ENCODE assay signal across 25 cellular contexts in the genomic region with DNA sequence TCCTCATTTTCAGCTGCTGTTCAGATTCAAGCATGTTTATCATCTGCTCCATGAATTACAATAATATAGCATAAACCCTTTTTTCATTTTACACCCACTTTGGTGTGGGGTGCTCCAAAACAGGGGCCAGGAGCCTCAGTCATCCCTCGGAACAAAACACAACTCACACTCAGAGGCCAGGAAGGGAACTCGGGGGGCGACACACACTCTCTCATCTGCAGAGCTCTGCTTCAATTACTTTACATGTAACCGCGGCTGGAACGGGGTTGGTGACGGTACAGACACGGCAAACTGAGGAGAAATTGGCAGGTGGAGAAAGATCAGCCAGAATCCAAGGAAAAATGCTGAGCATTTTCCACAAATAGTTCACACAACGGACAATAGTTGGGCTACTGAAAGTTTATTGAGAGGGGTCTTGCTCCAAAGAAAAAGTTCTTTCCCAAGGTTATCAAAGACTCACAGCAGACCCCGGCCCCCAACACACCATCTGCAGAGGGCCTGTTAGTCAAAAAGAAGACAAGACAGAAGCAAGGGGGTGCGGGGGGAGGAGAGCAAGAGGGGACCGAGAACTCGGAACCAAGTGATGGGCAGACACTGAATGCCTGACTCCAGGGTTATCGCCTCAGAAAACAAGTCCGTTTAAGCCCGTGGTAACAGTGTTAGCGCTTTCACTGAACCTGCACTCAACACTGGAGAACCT.
"Had no signal": no experiment of that assay in that cellular context is flagged by ENCODE, and none has a peak within 500 bp of the region (broad histone marks: within the 10 kb centered on the region; RNA-seq: fewer than 3 reads in every experiment).

No MANE protein-coding gene starts in this region.

- H3K36me3 Mint-ChIP-seq: activated CD4-positive, alpha-beta memory T cell treated with anti-CD3 and anti-CD28 coated beads for 36 hours; activated naive CD4-positive, alpha-beta T cell treated with anti-CD3 and anti-CD28 coated beads, Interleukin-2, amount 10 ng/mL, durations not matched to agents 7 days and 5 days; naive thymus-derived CD8-positive, alpha-beta T cell; stimulated activated effector memory CD8-positive, alpha-beta T cell treated with anti-CD3 and anti-CD28 coated beads, Interleukin-12 subunit alpha, Interleukin-12 subunit beta, amount 100 ng/mL, for 72 hours had no signal

- H3K9me3 Mint-ChIP-seq: activated CD4-positive, alpha-beta memory T cell treated with anti-CD3 and anti-CD28 coated beads for 36 hours; activated CD4-positive, alpha-beta T cell treated with anti-CD3 and anti-CD28 coated beads, Interleukin-2, amount 10 ng/mL, durations not matched to agents 24 days and 14 days; activated T-cell treated with anti-CD3 and anti-CD28 coated beads, Interleukin-2, amount 50 U/mL, for 24 hours; neural crest cell; stimulated activated effector memory CD8-positive, alpha-beta T cell treated with anti-CD3 and anti-CD28 coated beads, Interleukin-12 subunit alpha, Interleukin-12 subunit beta, amount 100 ng/mL, for 72 hours had no signal

- ATAC-seq: activated CD4-positive, CD25-positive, alpha-beta regulatory T cell treated with anti-CD3 and anti-CD28 coated beads, Interleukin-2, amount 50 U/mL, for 24 hours; esophagus mucosa; naive thymus-derived CD8-positive, alpha-beta T cell; sciatic nerve; stimulated activated effector memory CD8-positive, alpha-beta T cell treated with anti-CD3 and anti-CD28 coated beads, Interleukin-12 subunit alpha, Interleukin-12 subunit beta, amount 100 ng/mL, for 72 hours had no signal

- H3K36me3 ChIP-seq: brain microvascular endothelial cell, thyroid gland, WERI-Rb-1 had no signal

- H3K4me1 ChIP-seq: thyroid gland had no signal

- H3K9me3 ChIP-seq: thyroid gland had no signal

- H3K27ac Mint-ChIP-seq: activated CD4-positive, alpha-beta memory T cell treated with anti-CD3 and anti-CD28 coated beads for 36 hours; activated CD4-positive, alpha-beta T cell treated with anti-CD3 and anti-CD28 coated beads, Interleukin-2, amount 10 ng/mL, durations not matched to agents 24 days and 14 days; activated naive CD4-positive, alpha-beta T cell treated with anti-CD3 and anti-CD28 coated beads, Interleukin-2, amount 10 ng/mL, durations not matched to agents 7 days and 5 days; activated T-cell treated with anti-CD3 and anti-CD28 coated beads, Interleukin-2, amount 50 U/mL, for 24 hours; naive thymus-derived CD8-positive, alpha-beta T cell; stimulated activated effector memory CD8-positive, alpha-beta T cell treated with anti-CD3 and anti-CD28 coated beads, Interleukin-12 subunit alpha, Interleukin-12 subunit beta, amount 100 ng/mL, for 72 hours; stimulated activated naive CD8-positive, alpha-beta T cell treated with anti-CD3 and anti-CD28 coated beads, Interleukin-15, Interleukin-2, amounts not matched to agents 100 ng/mL and 50 ng/mL, for 24 hours had no signal

- H3K27me3 ChIP-seq: brain microvascular endothelial cell, thyroid gland had no signal

- DNase-seq: activated CD4-positive, alpha-beta memory T cell treated with anti-CD3 and anti-CD28 coated beads for 36 hours; activated CD4-positive, alpha-beta T cell treated with anti-CD3 and anti-CD28 coated beads, Interleukin-2, amount 10 ng/mL, durations not matched to agents 24 days and 14 days; activated CD8-positive, alpha-beta memory T cell treated with anti-CD3 and anti-CD28 coated beads, Interleukin-2, amount 50 U/mL, for 48 hours; activated gamma-delta T cell; activated naive CD4-positive, alpha-beta T cell treated with anti-CD3 and anti-CD28 coated beads, Interleukin-2, amount 10 ng/mL, durations not matched to agents 7 days and 5 days; activated T-cell treated with anti-CD3 and anti-CD28 coated beads, Interleukin-2, amount 50 U/mL, for 24 hours; amniotic stem cell; brain microvascular endothelial cell; cortex of kidney; foreskin fibroblast; hippocampal formation; kidney; midbrain; naive thymus-derived CD8-positive, alpha-beta T cell; posterior cingulate gyrus; small intestine; stimulated activated CD4-positive, alpha-beta T cell treated with anti-CD3 and anti-CD28 coated beads, Interleukin-4, amount 100 ng/mL, for 24 hours; thyroid gland; WERI-Rb-1 had no signal

- H3K4me3 Mint-ChIP-seq: activated CD4-positive, alpha-beta memory T cell treated with anti-CD3 and anti-CD28 coated beads for 36 hours; activated CD4-positive, alpha-beta T cell treated with anti-CD3 and anti-CD28 coated beads, Interleukin-2, amount 10 ng/mL, durations not matched to agents 24 days and 14 days; activated naive CD4-positive, alpha-beta T cell treated with anti-CD3 and anti-CD28 coated beads, Interleukin-2, amount 10 ng/mL, durations not matched to agents 7 days and 5 days; activated T-cell treated with anti-CD3 and anti-CD28 coated beads, Interleukin-2, amount 50 U/mL, for 24 hours; naive thymus-derived CD8-positive, alpha-beta T cell; neural crest cell; stimulated activated effector memory CD8-positive, alpha-beta T cell treated with anti-CD3 and anti-CD28 coated beads, Interleukin-12 subunit alpha, Interleukin-12 subunit beta, amount 100 ng/mL, for 72 hours; stimulated activated naive CD8-positive, alpha-beta T cell treated with anti-CD3 and anti-CD28 coated beads, Interleukin-15, Interleukin-2, amounts not matched to agents 100 ng/mL and 50 ng/mL, for 24 hours had no signal

- H3K27ac ChIP-seq: brain microvascular endothelial cell, thyroid gland, WERI-Rb-1 had no signal

- H3K4me1 Mint-ChIP-seq: activated CD4-positive, alpha-beta T cell treated with anti-CD3 and anti-CD28 coated beads, Interleukin-2, amount 10 ng/mL, durations not matched to agents 24 days and 14 days; activated naive CD4-positive, alpha-beta T cell treated with anti-CD3 and anti-CD28 coated beads, Interleukin-2, amount 10 ng/mL, durations not matched to agents 7 days and 5 days; naive thymus-derived CD8-positive, alpha-beta T cell; stimulated activated effector memory CD8-positive, alpha-beta T cell treated with anti-CD3 and anti-CD28 coated beads, Interleukin-12 subunit alpha, Interleukin-12 subunit beta, amount 100 ng/mL, for 72 hours had no signal

- H3K4me3 ChIP-seq: thyroid gland had no signal
